ENCODE assay signal across 11 cellular contexts in the genomic region with DNA sequence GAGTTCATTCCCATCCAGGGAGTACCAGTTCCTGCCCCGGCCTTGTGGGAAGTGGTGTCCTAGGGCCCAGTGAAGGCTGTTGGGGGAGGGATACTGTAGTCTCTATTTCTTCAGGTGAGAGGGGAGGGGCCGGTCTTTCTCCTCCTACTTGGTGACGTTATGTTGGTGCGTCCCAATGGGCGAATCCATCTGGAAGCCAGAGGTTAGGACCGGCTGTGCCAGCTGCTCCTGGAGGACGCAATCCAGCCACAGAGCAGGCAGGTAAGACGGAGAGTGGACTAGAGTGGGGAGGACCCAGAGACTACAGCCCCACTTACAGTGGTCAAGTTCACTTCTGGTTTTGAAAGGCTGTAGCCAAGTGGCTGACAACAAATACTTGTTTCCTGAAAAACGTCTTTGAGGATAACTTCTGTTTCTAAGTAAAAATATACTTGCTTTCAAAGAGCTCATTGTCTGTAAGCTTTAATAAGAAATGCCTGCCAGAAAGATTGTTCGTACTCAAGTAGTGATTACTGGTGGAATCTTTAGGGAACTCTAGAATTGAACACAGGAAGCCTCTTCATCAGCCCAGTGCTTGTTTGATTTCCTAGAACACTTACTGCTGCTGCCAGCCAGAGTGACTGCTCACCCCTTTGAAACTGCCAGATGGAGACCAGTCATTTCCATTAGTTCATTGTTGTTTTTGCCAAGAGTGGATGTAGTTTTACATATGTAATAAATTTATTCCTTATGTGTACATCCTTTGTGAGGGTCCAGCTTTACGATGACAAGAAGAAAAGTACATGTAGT. TPM values are rescaled to one million over a fixed set of nuclear protein-coding genes. Genes with fewer than 3 reads are reported as not detected.
DNase-seq lines count a peak whose midpoint lies in the region; ATAC-seq, FAIRE-seq and TF ChIP-seq lines count a peak whose summit lies in the region.
"Had no signal": no experiment of that assay in that cellular context is flagged by ENCODE, and none has a peak within 500 bp of the region (broad histone marks: within the 10 kb centered on the region; RNA-seq: fewer than 3 reads in every experiment).

No MANE protein-coding gene starts in this region.

- H3K27ac ChIP-seq in ACC112 (ENCODE audit: low read depth, low read length) = peak overlapping the region; percentile 18; the same call in 1 of the 2 replicates
- H3K27ac ChIP-seq in HepG2 (ENCODE audit: extremely low read length, insufficient read depth, low read length) = peak overlapping the region; percentile 1
- no peak overlapping the region for H3K27ac ChIP-seq in gastrocnemius medialis

- H3K4me1 ChIP-seq in ACC112 (ENCODE audit: control insufficient read depth, insufficient read depth, low read length, unreplicated experiment) (peaks cover 29% of the 10 kb centered on the region), HepG2 (ENCODE audit: insufficient read depth, low read length) (peaks cover 25% of the 10 kb centered on the region), gastrocnemius medialis (peaks cover 19 to 22% of the 10 kb centered on the region in 2 donors)

- POLR2A ChIA-PET in HepG2 (lab: Yijun Ruan, JAX) = no interaction called here

- 95% methylated on average over 11 of the region's 11 CpGs for WGBS in HepG2 (ENCODE audit: low lambda C conversion rate)

- H3K79me2 ChIP-seq in ACC112 (ENCODE audit: control insufficient read depth, insufficient read depth, low read length, unreplicated experiment) (peaks cover 78% of the 10 kb centered on the region), HepG2 (ENCODE audit: insufficient read depth, low read length) (peaks cover 92% of the 10 kb centered on the region)

- H3K4me3 Mint-ChIP-seq in chondrocyte (ENCODE audit: unreplicated experiment) = no peak overlapping the region

- intact Hi-C loops in HepG2 (cut with micrococcal nuclease; ENCODE audit: unreplicated experiment) = no loop called here
- intact Hi-C loops in gastrocnemius medialis (cut with DNase I; ENCODE audit: low total_unique reads) = no loop called here

- peaks cover 2% of the 10 kb centered on the region for H3K36me3 Mint-ChIP-seq in chondrocyte (ENCODE audit: low read depth)

- TF ChIP-seq EP300 in HepG2 (IDR thresholded peaks at IDR 0.05; ENCODE audit: low read depth in 2 of 2, low read length in 2 of 2) (no peak), HepG2 (CRISPR knock-in tag; IDR thresholded peaks at IDR 0.05; ENCODE audit: borderline replicate concordance) (no peak)

- H3K9ac ChIP-seq in HepG2 (ENCODE audit: insufficient read depth, low read depth, low read length) = no peak overlapping the region

- TF ChIP-seq CTCF in chondrocyte (IDR thresholded peaks at IDR 0.05) = no peak
- no peak for TF ChIP-seq CTCF in HepG2 (CRISPR knock-in tag; IDR thresholded peaks at IDR 0.05)
- no peak for TF ChIP-seq CTCF in gastrocnemius medialis (IDR thresholded peaks at IDR 0.05 in 4 of 5, conservative IDR thresholded peaks at IDR 0.05 in 1 of 5)

- no peak for TF ChIP-seq RAD21 in HepG2 (CRISPR knock-in tag; IDR thresholded peaks at IDR 0.05)

- H3K9me3 ChIP-seq in HepG2 (ENCODE audit: low read length) = no peaks in the 10 kb centered on the region
- H3K9me3 ChIP-seq in gastrocnemius medialis = no peaks in the 10 kb centered on the region

- H3K27me3 ChIP-seq in ACC112 (ENCODE audit: insufficient read depth, low read length) (no peaks in the 10 kb centered on the region), HepG2 (ENCODE audit: control insufficient read depth in 1 of 2, insufficient read depth in 2 of 2, low read length in 2 of 2) (no peaks in the 10 kb centered on the region), gastrocnemius medialis (no peaks in the 10 kb centered on the region)

- H3K27me3 Mint-ChIP-seq in chondrocyte (ENCODE audit: low read depth) = no peaks in the 10 kb centered on the region

- H3K4me3 ChIP-seq in ACC112 (ENCODE audit: low read depth, low read length) = no peak overlapping the region
- no peak overlapping the region for H3K4me3 ChIP-seq in HepG2 (replicated peaks in 1 of 3; ENCODE audit: insufficient read depth in 1 of 3, low read depth in 2 of 3, low read length in 3 of 3)
- H3K4me3 ChIP-seq in gastrocnemius medialis = no peak overlapping the region

- ATAC-seq in HepG2 (no peak; the same call in 2 of the 3 replicates), gastrocnemius medialis (no peak), GM18909 (IDR thresholded peaks at IDR 0.05; ENCODE audit: poor library complexity, unreplicated experiment) (no peak)
- ATAC-seq: left colon had no signal

- H3K36me3 ChIP-seq in ACC112 (ENCODE audit: insufficient read depth, low read length) (no peaks in the 10 kb centered on the region), HepG2 (replicated peaks in 1 of 2; ENCODE audit: control insufficient read depth in 1 of 2, insufficient read depth in 2 of 2, low read length in 2 of 2) (peaks cover 14 to 37% of the 10 kb centered on the region in 2 experiments), gastrocnemius medialis (no peaks in the 10 kb centered on the region)

- H3K27ac Mint-ChIP-seq in chondrocyte (ENCODE audit: unreplicated experiment) = peak overlapping the region; percentile 6

- H2AFZ ChIP-seq in ACC112 (ENCODE audit: low read length, unreplicated experiment) (no peak overlapping the region), HepG2 (ENCODE audit: low read length) (no peak overlapping the region)

- H3K4me2 ChIP-seq in HepG2 (ENCODE audit: low read depth, low read length) = no peak overlapping the region

- CTCF ChIA-PET in HepG2 (lab: Yijun Ruan, JAX; ENCODE audit: low intra/inter-chr PET ratio, low total read pairs) = no interaction called here

- FAIRE-seq in HepG2 (lab: Jason Lieb, UNC) = no peak
- no peak for FAIRE-seq in H54 (lab: Jason Lieb, UNC)
- FAIRE-seq: bronchial epithelial cell had no signal

- no peak for TF ChIP-seq POLR2A in HepG2 (IDR thresholded peaks at IDR 0.05; ENCODE audit: insufficient read depth in 1 of 2, low read depth in 2 of 2, low read length in 2 of 2)
- no peak for TF ChIP-seq POLR2A in gastrocnemius medialis (IDR thresholded peaks at IDR 0.05)
- TF ChIP-seq POLR2A in H54 (IDR thresholded peaks at IDR 0.05; ENCODE audit: low read depth, low read length) = no peak

- peaks cover 60% of the 10 kb centered on the region for H3K4me1 Mint-ChIP-seq in chondrocyte (ENCODE audit: low read depth)

- in situ Hi-C loops in HepG2 (cut with HindIII; ENCODE audit: extremely low pct_ligation_motif_present, low pct_unique_long_range_greater_than_20kb) (no loop called here), gastrocnemius medialis (cut with MboI; ENCODE audit: low sequenced_read_pairs in 4 of 4) (no loop called here)

- H3K9me3 Mint-ChIP-seq in chondrocyte (ENCODE audit: low read depth) = no peaks in the 10 kb centered on the region

- peak; percentile 15 for DNase-seq in HCEC 1CT
- DNase-seq in chondrocyte (ENCODE audit: low spot score) = no peak
- no peak for DNase-seq in HepG2 (ENCODE audit: low spot score)
- DNase-seq in gastrocnemius medialis = no peak
- DNase-seq in H54 (ENCODE audit: insufficient read length, low spot score) = no peak
- no peak for DNase-seq in hippocampal formation (lab: John Stamatoyannopoulos, UW)
- DNase-seq: left colon; stimulated activated CD4-positive, alpha-beta T cell treated with anti-CD3 and anti-CD28 coated beads, Interleukin-4, amount 100 ng/mL, for 4 hours had no signal

- BruUV-seq in HepG2 (replicated peaks; lab: Mats Ljungman, UMichigan) = no TSS peak

- H4K20me1 ChIP-seq in HepG2 (ENCODE audit: insufficient read depth, low read length) = peaks cover 47% of the 10 kb centered on the region

TF ChIP-seq in HepG2, 621 proteins besides CTCF, POLR2A, EP300 and RAD21 (continues in another document):
- no peak for TF ChIP-seq U2AF1 (optimal IDR thresholded peaks at IDR 0.05; ENCODE audit: low read depth, low read length)
- no peak for TF ChIP-seq THAP11 (CRISPR knock-in tag; IDR thresholded peaks at IDR 0.05)

RNA-seq across cellular contexts. Expression of gene RBM33, which starts 25.4 kb away (rescaled TPM):
- 43.8 to 45.7 TPM (median 44.2 TPM) in 3 replicates for total RNA-seq in chondrocyte
- 22.3 and 28.9 TPM in 2 replicates for total RNA-seq in HepG2 (2016; rRNA removed; fragmentation: Illumina TruSeq; extraction: Trizol)
- total RNA-seq in HepG2 (2016; cell fraction: cytosol; rRNA removed; fragmentation: Illumina TruSeq; extraction: Trizol; ENCODE audit: low read depth) = 316 and 350 TPM in 2 replicates
- total RNA-seq in HepG2 (2016; cell fraction: insoluble cytoplasmic fraction; rRNA removed; fragmentation: Illumina TruSeq; extraction: Trizol) = 18.9 and 26.2 TPM in 2 replicates
- total RNA-seq in HepG2 (2016; cell fraction: membrane; rRNA removed; fragmentation: Illumina TruSeq; extraction: Trizol) = 57.6 and 59.9 TPM in 2 replicates
- total RNA-seq in HepG2 (2016; cell fraction: nucleus; rRNA removed; fragmentation: Illumina TruSeq; extraction: Trizol) = 50.1 and 55.5 TPM in 2 replicates
- polyA plus RNA-seq in HepG2 (2011; rRNA removed) = 12.4 TPM in 2 replicates
- polyA plus RNA-seq in HepG2 (2011; cell fraction: cytosol; rRNA removed) = 5.1 and 5.5 TPM in 2 replicates
- 79.7 and 90.7 TPM in 2 replicates for polyA plus RNA-seq in HepG2 (2011; cell fraction: nucleus; rRNA removed)
- polyA plus RNA-seq in HepG2 (2012) = 26.4 and 28.0 TPM in 2 replicates
- 3.1 and 3.3 TPM in 2 replicates for polyA plus RNA-seq in HepG2 (2016; cell fraction: cytosol; fragmentation: Illumina TruSeq; extraction: Trizol; ENCODE audit: low read depth)
- 10.1 and 11.9 TPM in 2 replicates for polyA plus RNA-seq in HepG2 (2016; cell fraction: insoluble cytoplasmic fraction; fragmentation: Illumina TruSeq; extraction: Trizol; ENCODE audit: low read depth)
- polyA plus RNA-seq in HepG2 (2016; cell fraction: membrane; fragmentation: Illumina TruSeq; extraction: Trizol; ENCODE audit: low read depth) = 4.5 and 4.7 TPM in 2 replicates
- 38.9 and 41.2 TPM in 2 replicates for polyA plus RNA-seq in HepG2 (2016; cell fraction: nucleus; fragmentation: Illumina TruSeq; extraction: Trizol; ENCODE audit: insufficient read depth, low read depth)
- 18.7 and 23.4 TPM in 2 replicates for polyA minus RNA-seq in HepG2 (2011; rRNA and poly(A)+ RNA removed; ENCODE audit: low replicate concordance)
- polyA minus RNA-seq in HepG2 (2011; cell fraction: cytosol; rRNA and poly(A)+ RNA removed) = 21.6 and 23.1 TPM in 2 replicates
- polyA minus RNA-seq in HepG2 (2011; cell fraction: nucleus; rRNA and poly(A)+ RNA removed) = 99.0 and 111 TPM in 2 replicates
- 10 to 100 TPM; 16.6 to 30.0 (median 28.1) TPM for total RNA-seq in gastrocnemius medialis

Comparison
In these comparisons a context has a peak if more than half of its experiments do, and no peak if none do; other contexts are left out.
1. H3K27ac ChIP-seq: peak in ACC112 (single experiment) and HepG2 (single experiment); none in gastrocnemius medialis (0 of 4).